In genomic region chr9:21994996-21995651, GRCh38 we compare ENCODE assay signal across 8 cellular contexts. TPM values are rescaled to one million over a fixed set of nuclear protein-coding genes. Genes with fewer than 3 reads are reported as not detected.
A peak's percentile ranks its signal among the peaks of the same experiment; 100 is the strongest.
DNase-seq lines count a peak whose midpoint lies in the region; ATAC-seq and TF ChIP-seq lines count a peak whose summit lies in the region.

No MANE protein-coding gene starts in this region.

- in situ Hi-C loops in IMR-90 (cut with MboI; ENCODE audit: low sequenced_read_pairs): loop anchor here (10.0 to 25.0 kb wide), 2 partner anchors 240 to 408 kb away; no protein-coding TSS in a partner anchor

- no peak for TF ChIP-seq RAD21 in IMR-90 (IDR thresholded peaks at IDR 0.05; ENCODE audit: low read length)

- no peaks in the 10 kb centered on the region for H4K20me1 ChIP-seq in IMR-90 (ENCODE audit: insufficient read depth, low read length)

- H3K36me3 Mint-ChIP-seq in activated naive CD8-positive, alpha-beta T cell treated with anti-CD3 and anti-CD28 coated beads for 36 hours: peaks cover 3% of the 10 kb centered on the region

- H3K9me3 ChIP-seq in ES-I3 (ENCODE audit: control insufficient read depth, insufficient read depth, low read length) (no peaks in the 10 kb centered on the region), IMR-90 (ENCODE audit: control insufficient read depth, insufficient read depth, low read length) (no peaks in the 10 kb centered on the region), left ventricle myocardium inferior (replicated peaks) (no peaks in the 10 kb centered on the region), prostate gland (no peaks in the 10 kb centered on the region)

- peaks cover 22 to 29% of the 10 kb centered on the region in 2 experiments for H3K79me1 ChIP-seq in IMR-90 (ENCODE audit: low read depth in 1 of 2, low read length in 2 of 2)

- H2BK5ac ChIP-seq in IMR-90 (ENCODE audit: low read depth, low read length, poor library complexity, severe bottlenecking): peak overlapping the region; percentile 79

- peak overlapping the region; percentile 91 for H2AK9ac ChIP-seq in IMR-90 (replicated peaks; ENCODE audit: low read depth, low read length, poor library complexity)

- H3K4me3 Mint-ChIP-seq in activated naive CD8-positive, alpha-beta T cell treated with anti-CD3 and anti-CD28 coated beads for 36 hours: peak overlapping the region; percentile 93

- WGBS in IMR-90 (ENCODE audit: extremely low coverage in 2 of 2, insufficient read length in 1 of 2), 2 experiments: 0% methylated on average over 28 of the region's 56 CpGs; no CpG with 5 or more reads in 1 of the 2 experiments
- WGBS in prostate gland: under 1% methylated on average over 56 of the region's 56 CpGs

- peak overlapping the region; percentile 73 for H2BK20ac ChIP-seq in IMR-90 (ENCODE audit: low read depth, low read length)

- TF ChIP-seq POLR2A in IMR-90 (IDR thresholded peaks at IDR 0.05; ENCODE audit: low read depth, low read length) (no peak; the same call in none of the 2 replicates), prostate gland (IDR thresholded peaks at IDR 0.05) (no peak)

- H4K91ac ChIP-seq in IMR-90 (ENCODE audit: insufficient read depth, low read depth, low read length): peak overlapping the region; percentile 93

- H3K4me1 Mint-ChIP-seq in activated naive CD8-positive, alpha-beta T cell treated with anti-CD3 and anti-CD28 coated beads for 36 hours: peaks cover 9% of the 10 kb centered on the region

- H2BK15ac ChIP-seq in IMR-90 (ENCODE audit: low read depth, low read length): peak overlapping the region; percentile 90; the same call in 2 of the 3 replicates

- no TSS peak for BruUV-seq in IMR-90 (replicated peaks; lab: Mats Ljungman, UMichigan)

- H3K9me1 ChIP-seq in IMR-90 (ENCODE audit: insufficient read depth, low read length): no peaks in the 10 kb centered on the region

- peak overlapping the region; percentile 71 for H2AK5ac ChIP-seq in IMR-90 (ENCODE audit: low read depth, low read length)

- peak overlapping the region; percentile 94 for H2BK120ac ChIP-seq in IMR-90 (ENCODE audit: low read depth, low read length)

- H2AFZ ChIP-seq in IMR-90 (replicated peaks; ENCODE audit: low read length, poor library complexity): peak overlapping the region; percentile 98

- H3K9me3 Mint-ChIP-seq in activated naive CD8-positive, alpha-beta T cell treated with anti-CD3 and anti-CD28 coated beads for 36 hours: peaks cover 7% of the 10 kb centered on the region

- DNase-seq in IMR-90 (peak; percentile 69), SIG-M5 treated with dmso at 0.1 percent for 504 hours (lab: John Stamatoyannopoulos, UW; ENCODE audit: unreplicated experiment) (peak; percentile 85), left ventricle myocardium inferior (peak; percentile 66), prostate gland (ENCODE audit: low spot score) (peak; percentile 38), HuH-7.5 (ENCODE audit: low spot score) (no peak)
- peak; percentile 80 for DNase-seq in activated naive CD8-positive, alpha-beta T cell treated with anti-CD3 and anti-CD28 coated beads for 36 hours

- peak overlapping the region; percentile 66 for H3K18ac ChIP-seq in IMR-90 (ENCODE audit: low read depth, low read length)

- H3K4ac ChIP-seq in IMR-90 (ENCODE audit: low read depth, low read length): peak overlapping the region; percentile 93

- H4K8ac ChIP-seq in IMR-90 (ENCODE audit: low read depth in 2 of 2, low read length in 2 of 2): peak overlapping the region; percentile 68 to 88

- CTCF ChIA-PET in IMR-90 (lab: Yijun Ruan, JAX): interaction anchor here (0.9 to 1.8 kb wide), 4 partner anchors 13 to 249 kb away, joined by 3 to 10 read pairs (median 6); partner anchors contain the start of gene CDKN2B

- no peak; the same call in 1 of the 2 replicates for TF ChIP-seq CTCF in IMR-90 (conservative IDR thresholded peaks at IDR 0.05; ENCODE audit: low read depth, low read length)
- no peak for TF ChIP-seq CTCF in left ventricle myocardium inferior (IDR thresholded peaks at IDR 0.05; ENCODE audit: borderline replicate concordance)
- peak in 1 of 4 experiments; percentile 14 for TF ChIP-seq CTCF in prostate gland (IDR thresholded peaks at IDR 0.05)

- no peaks in the 10 kb centered on the region for H3K27me3 ChIP-seq in IMR-90 (ENCODE audit: control insufficient read depth, insufficient read depth, low read length)
- peaks cover 65% of the 10 kb centered on the region for H3K27me3 ChIP-seq in left ventricle myocardium inferior (ENCODE audit: low read depth)
- no peaks in the 10 kb centered on the region for H3K27me3 ChIP-seq in prostate gland (replicated peaks; ENCODE audit: insufficient read depth)

- peak overlapping the region; percentile 88 for H3K23ac ChIP-seq in IMR-90 (ENCODE audit: low read depth, low read length)

- peak overlapping the region; percentile 87 for H3K27ac Mint-ChIP-seq in activated naive CD8-positive, alpha-beta T cell treated with anti-CD3 and anti-CD28 coated beads for 36 hours

- H3K4me3 ChIP-seq in IMR-90 (ENCODE audit: insufficient read depth, low read depth, low read length) (peak overlapping the region; percentile 77), left ventricle myocardium inferior (peak overlapping the region; percentile 82), prostate gland (peak overlapping the region; percentile 59 to 66)

- H3K4me1 ChIP-seq in ES-I3 (ENCODE audit: insufficient read depth, low read length) (peaks cover 19% of the 10 kb centered on the region), IMR-90 (ENCODE audit: control insufficient read depth, insufficient read depth, low read length) (peaks cover 7% of the 10 kb centered on the region), left ventricle myocardium inferior (peaks cover 23% of the 10 kb centered on the region), prostate gland (replicated peaks) (no peaks in the 10 kb centered on the region)

- H3K9ac ChIP-seq in ES-I3 (ENCODE audit: low read depth, low read length) (peak overlapping the region; percentile 79; the same call in 1 of the 2 replicates), IMR-90 (ENCODE audit: low read depth, low read length) (peak overlapping the region; percentile 92)

- intact Hi-C loops in IMR-90 (cut with micrococcal nuclease): loop anchor here (1.0 to 10.0 kb wide), 3 partner anchors 181 to 440 kb away; no protein-coding TSS in a partner anchor
- intact Hi-C loops in left ventricle myocardium inferior (cut with micrococcal nuclease): no loop called here
- intact Hi-C loops in prostate gland (cut with DNase I): no loop called here

- H3K14ac ChIP-seq in IMR-90 (replicated peaks; ENCODE audit: low read depth, low read length): peak overlapping the region; percentile 89

- peak overlapping the region; percentile 71 for H4K5ac ChIP-seq in IMR-90 (ENCODE audit: low read depth, low read length)

- no peaks in the 10 kb centered on the region for H3K36me3 ChIP-seq in ES-I3 (ENCODE audit: insufficient read depth, low read length)
- H3K36me3 ChIP-seq in IMR-90 (ENCODE audit: control insufficient read depth, insufficient read depth, low read length): no peaks in the 10 kb centered on the region
- H3K36me3 ChIP-seq in left ventricle myocardium inferior: no peaks in the 10 kb centered on the region
- no peaks in the 10 kb centered on the region for H3K36me3 ChIP-seq in prostate gland

- H3K56ac ChIP-seq in IMR-90 (ENCODE audit: extremely low read depth, insufficient read depth, low read length): peak overlapping the region; percentile 95

- H3K27ac ChIP-seq in IMR-90 (ENCODE audit: insufficient read depth, low read length): peak overlapping the region; percentile 90
- H3K27ac ChIP-seq in left ventricle myocardium inferior (replicated peaks): peak overlapping the region; percentile 81
- peak overlapping the region; percentile 64 to 75 for H3K27ac ChIP-seq in prostate gland

- peak; percentile 85 for ATAC-seq in GM21619 (IDR thresholded peaks at IDR 0.05; ENCODE audit: unreplicated experiment)
- peak; percentile 71 for ATAC-seq in IMR-90 (ENCODE audit: low read depth)

- peaks cover 68% of the 10 kb centered on the region for H3K27me3 Mint-ChIP-seq in activated naive CD8-positive, alpha-beta T cell treated with anti-CD3 and anti-CD28 coated beads for 36 hours

- H3K4me2 ChIP-seq in IMR-90 (ENCODE audit: low read depth, low read length): peak overlapping the region; percentile 96

- dilution Hi-C loops in IMR-90 (cut with HindIII; ENCODE audit: low sequenced_read_pairs, unreplicated experiment): no loop called here

- POLR2A ChIA-PET in IMR-90 (lab: Charles Lee; ENCODE audit: unreplicated experiment): no interaction called here

TF ChIP-seq in IMR-90, 13 proteins besides CTCF, POLR2A, EP300 and RAD21 (continues in another document):
- no peak for TF ChIP-seq MAFK (IDR thresholded peaks at IDR 0.05; ENCODE audit: low read depth, low read length)
- peak; percentile 83; the same call in 1 of the 2 replicates for TF ChIP-seq MAZ (IDR thresholded peaks at IDR 0.05; ENCODE audit: borderline replicate concordance, low read depth, low read length)
- peak; percentile 63 for TF ChIP-seq MXI1 (IDR thresholded peaks at IDR 0.05; ENCODE audit: borderline replicate concordance, low read depth, low read length)
- TF ChIP-seq BHLHE40 (IDR thresholded peaks at IDR 0.05; ENCODE audit: low read depth, low read length): no peak
- no peak for TF ChIP-seq SMC3 (IDR thresholded peaks at IDR 0.05; ENCODE audit: low read depth, low read length)

RNA-seq across cellular contexts. Expression of gene CDKN2B-AS1, which starts 0.5 kb away (rescaled TPM):
- 1.1 and 1.7 TPM in 2 replicates for total RNA-seq in IMR-90 (2012; rRNA removed)
- 0.70 and 1.0 TPM in 2 replicates for polyA plus RNA-seq in IMR-90 (2012; rRNA removed)
- polyA plus RNA-seq in IMR-90 (2012; cell fraction: cytosol; rRNA removed): 0.12 and 0.25 TPM in 2 replicates
- 0.82 and 7.2 TPM in 2 replicates for polyA plus RNA-seq in IMR-90 (2012; cell fraction: nucleus; rRNA removed; ENCODE audit: low replicate concordance)
- total RNA-seq in activated naive CD8-positive, alpha-beta T cell treated with anti-CD3 and anti-CD28 coated beads for 36 hours: under 1 TPM in 1 of 2 experiments, not detected in 1; 0.10 TPM
- 0.30 TPM for total RNA-seq in left ventricle myocardium inferior
- under 1 TPM in 1 of 2 donors, not detected in 1; 0.62 TPM for total RNA-seq in prostate gland

RNA-seq across cellular contexts. Expression of gene CDKN2A, which starts 0.9 kb away (rescaled TPM):
- total RNA-seq in IMR-90 (2012; rRNA removed): 11.3 and 17.5 TPM in 2 replicates
- polyA plus RNA-seq in IMR-90 (2012; rRNA removed): 75.3 and 143 TPM in 2 replicates
- polyA plus RNA-seq in IMR-90 (2012; cell fraction: cytosol; rRNA removed): 94.9 and 145 TPM in 2 replicates
- polyA plus RNA-seq in IMR-90 (2012; cell fraction: nucleus; rRNA removed; ENCODE audit: low replicate concordance): 55.5 and 101 TPM in 2 replicates
- 1 to 10 TPM in 1 of 2 experiments, under 1 TPM in 1; 0.97 to 1.5 TPM for total RNA-seq in activated naive CD8-positive, alpha-beta T cell treated with anti-CD3 and anti-CD28 coated beads for 36 hours
- 0.30 TPM for total RNA-seq in left ventricle myocardium inferior
- 1 to 10 TPM in 1 of 2 donors, under 1 TPM in 1; 0.55 to 4.5 TPM for total RNA-seq in prostate gland

RNA-seq across cellular contexts. Expression of gene CDKN2B, which starts 14.0 kb away (rescaled TPM):
- total RNA-seq in IMR-90 (2012; rRNA removed) (3.6 and 5.6 TPM in 2 replicates), left ventricle myocardium inferior (0.82 TPM), prostate gland (1 to 10 TPM; 5.4 to 8.8 TPM)
- polyA plus RNA-seq in IMR-90 (2012; rRNA removed): 7.3 and 8.2 TPM in 2 replicates
- polyA plus RNA-seq in IMR-90 (2012; cell fraction: cytosol; rRNA removed): 4.0 and 5.4 TPM in 2 replicates
- polyA plus RNA-seq in IMR-90 (2012; cell fraction: nucleus; rRNA removed; ENCODE audit: low replicate concordance): 20.4 and 30.8 TPM in 2 replicates
- not detected for total RNA-seq in activated naive CD8-positive, alpha-beta T cell treated with anti-CD3 and anti-CD28 coated beads for 36 hours
